In the genomic region with DNA sequence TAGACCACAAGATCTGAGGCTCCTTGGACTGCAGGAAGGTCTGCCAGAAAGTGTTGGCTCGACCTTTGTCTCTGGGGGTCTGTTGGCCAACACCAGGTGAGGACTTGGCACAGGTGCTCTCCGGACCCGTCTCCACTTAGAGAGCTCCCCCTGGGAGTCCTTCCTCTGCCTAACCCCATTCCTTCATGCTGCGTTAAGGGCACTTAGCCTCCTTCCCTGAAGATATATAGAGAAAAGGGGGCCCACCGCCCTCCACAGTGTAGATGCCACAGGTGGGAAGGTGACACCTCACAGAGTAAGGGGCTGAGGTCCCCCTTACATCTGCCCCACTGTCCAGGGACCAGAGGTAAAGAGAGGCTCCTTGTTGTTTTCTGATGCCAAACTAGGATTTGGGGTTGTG, we compare ENCODE assay signal across 18 cellular contexts. TPM values are rescaled to one million over a fixed set of nuclear protein-coding genes. Genes with fewer than 3 reads are reported as not detected.
"Had no signal": no experiment of that assay in that cellular context is flagged by ENCODE, and none has a peak within 500 bp of the region (broad histone marks: within the 10 kb centered on the region; RNA-seq: fewer than 3 reads in every experiment).

No MANE protein-coding gene starts in this region.

- H3K27ac ChIP-seq: right atrium auricular region had no signal

- H3K36me3 ChIP-seq: right atrium auricular region had no signal

- H3K27me3 ChIP-seq: right atrium auricular region had no signal

- DNase-seq: effector memory CD8-positive, alpha-beta T cell; foreskin melanocyte; heart left ventricle; kidney; midbrain; occipital lobe; small intestine; stimulated activated CD4-positive, alpha-beta T cell treated with anti-CD3 and anti-CD28 coated beads, Interleukin-4, amount 100 ng/mL, for 24 hours; T1000 had no signal

- H3K9me3 ChIP-seq: heart left ventricle, right atrium auricular region had no signal

- H3K4me3 ChIP-seq: heart left ventricle, right atrium auricular region had no signal

- ATAC-seq: activated CD8-positive, alpha-beta T cell treated with anti-CD3 and anti-CD28 coated beads, Interleukin-2, amount 10 ng/mL, durations not matched to agents 7 days and 5 days; effector memory CD8-positive, alpha-beta T cell; heart left ventricle; left lobe of liver; SK-N-SH treated with all-trans-retinoic acid at 6 μM for 48 hours; stimulated activated effector memory CD8-positive, alpha-beta T cell treated with anti-CD3 and anti-CD28 coated beads, Interleukin-12 subunit alpha, Interleukin-12 subunit beta, amount 100 ng/mL, for 72 hours; T-cell had no signal

RNA-seq across cellular contexts. Expression of a gene that starts 8.2 kb away (rescaled TPM):
- total RNA-seq: activated CD4-positive, alpha-beta T cell treated with anti-CD3 and anti-CD28 coated beads, Interleukin-2, amount 10 ng/mL, durations not matched to agents 24 days and 14 days; activated naive CD4-positive, alpha-beta T cell treated with anti-CD3 and anti-CD28 coated beads for 36 hours; activated T-helper 2 cell treated with anti-CD3 and anti-CD28 coated beads, Interferon-gamma antibody, Interleukin-2, Interleukin-4, amounts not matched to agents 10 μg/mL and 5 μg/mL and 100 μg/mL, durations not matched to agents 14 hours and 24 hours and 36 hours had no signal
